Comparison of ENCODE assay signal across 8 cellular contexts in the genomic region with DNA sequence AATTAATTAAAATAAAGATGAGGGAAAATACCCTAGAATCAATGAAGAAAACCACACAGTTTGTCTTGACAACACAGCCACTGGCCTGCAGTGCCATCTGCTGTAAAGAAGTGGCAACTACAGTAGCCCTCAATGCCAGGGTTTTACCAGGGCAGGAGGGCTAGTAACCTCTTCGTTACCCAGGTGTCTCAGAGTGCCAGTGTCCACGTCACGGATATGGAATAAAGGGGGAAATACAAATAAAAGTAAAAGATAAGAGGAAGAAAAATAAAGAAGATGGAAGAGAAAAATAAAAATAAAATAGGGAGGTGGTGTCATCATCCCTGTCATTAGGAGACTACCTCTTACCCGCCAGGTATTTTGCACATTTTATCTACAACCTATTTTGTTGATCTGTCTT. TPM values are rescaled to one million over a fixed set of nuclear protein-coding genes. Genes with fewer than 3 reads are reported as not detected.
DNase-seq lines count a peak whose midpoint lies in the region; ATAC-seq and TF ChIP-seq lines count a peak whose summit lies in the region.

No MANE protein-coding gene starts in this region.

- H3K4me3 ChIP-seq in dorsolateral prefrontal cortex (peak overlapping the region in 46 of 59 donors; percentile 0 to 53 (median 25)), lung (no peak overlapping the region)

- H3K56ac ChIP-seq in H9 (ENCODE audit: insufficient read length, low read depth, low read length) = no peak overlapping the region

- no peak overlapping the region for H3K4ac ChIP-seq in H9 (ENCODE audit: low read depth, low read length)

- no peaks in the 10 kb centered on the region for H4K20me1 ChIP-seq in H9 (ENCODE audit: control insufficient read depth, insufficient read depth, insufficient read length)

- no peaks in the 10 kb centered on the region for H3K79me1 ChIP-seq in H9 (ENCODE audit: insufficient read depth, low read depth, low read length, poor library complexity, severe bottlenecking)

- H3K27me3 Mint-ChIP-seq in H9 (ENCODE audit: low read depth) = no peaks in the 10 kb centered on the region

- H3K4me1 Mint-ChIP-seq in H9 = peaks cover 40 to 48% of the 10 kb centered on the region in 2 experiments

- no peak overlapping the region for H3K4me3 Mint-ChIP-seq in H9

- H4K8ac ChIP-seq in H9 (replicated peaks; ENCODE audit: insufficient read length, low read depth, low read length) = no peak overlapping the region

- H3K4me2 ChIP-seq in H9 (ENCODE audit: insufficient read depth, insufficient read length, low read length) = no peak overlapping the region

- H2BK15ac ChIP-seq in H9 (ENCODE audit: low read depth, low read length) = no peak overlapping the region

- H3K4me1 ChIP-seq in H9 (ENCODE audit: insufficient read depth, low read length) (no peaks in the 10 kb centered on the region), lung (ENCODE audit: control insufficient read depth in 2 of 2, insufficient read depth in 2 of 2, low read length in 2 of 2) (peaks cover 0 to 3% of the 10 kb centered on the region in 2 donors)

- H3K36me3 Mint-ChIP-seq in H9 (ENCODE audit: insufficient read depth in 1 of 3, low read depth in 3 of 3) = no peaks in the 10 kb centered on the region; a peak in 1 of 7 replicates

- no peaks in the 10 kb centered on the region for H3K9me3 ChIP-seq in H9 (ENCODE audit: control insufficient read depth, low read depth, low read length)
- no peaks in the 10 kb centered on the region for H3K9me3 ChIP-seq in lung (ENCODE audit: control insufficient read depth in 2 of 2, insufficient read depth in 1 of 2, low read length in 1 of 2)

- H3K23me2 ChIP-seq in H9 (ENCODE audit: insufficient read length, low read depth, low read length, poor library complexity, severe bottlenecking) = no peaks in the 10 kb centered on the region

- no peak overlapping the region for H2BK120ac ChIP-seq in H9 (ENCODE audit: low read depth, low read length, poor library complexity, severe bottlenecking)

- no peaks in the 10 kb centered on the region for H3K36me3 ChIP-seq in lung (ENCODE audit: control insufficient read depth in 2 of 2, insufficient read depth in 2 of 2, low read length in 2 of 2)

- H3K27ac ChIP-seq in H9 (ENCODE audit: insufficient read length, low read depth, low read length) = no peak overlapping the region
- peak overlapping the region in 3 of 59 donors; percentile 6 to 91 (median 91) for H3K27ac ChIP-seq in dorsolateral prefrontal cortex
- H3K27ac ChIP-seq in lung (ENCODE audit: low read depth in 1 of 2, low read length in 1 of 2) = no peak overlapping the region

- no peak overlapping the region for H3K23ac ChIP-seq in H9 (ENCODE audit: insufficient read length, low read depth, low read length)

- intact Hi-C loops in dorsolateral prefrontal cortex (cut with DNase I) = loop anchor here (2.0 to 10.0 kb wide), 5 partner anchors 204 to 761 kb away; no protein-coding TSS in a partner anchor

- no peaks in the 10 kb centered on the region for H3K79me2 ChIP-seq in H9 (ENCODE audit: insufficient read depth, low read length)

- no peak overlapping the region for H2AFZ ChIP-seq in H9 (ENCODE audit: low read length)

- H3K18ac ChIP-seq in H9 (ENCODE audit: insufficient read length, low read depth, low read length) = no peak overlapping the region

- no peak overlapping the region for H3K9ac ChIP-seq in H9 (ENCODE audit: extremely low read depth, insufficient read length, low read length)

- H3K14ac ChIP-seq in H9 (ENCODE audit: insufficient read depth, low read length) = no peak overlapping the region

- H2BK12ac ChIP-seq in H9 (ENCODE audit: insufficient read length, low read depth, low read length) = no peak overlapping the region

- no peak overlapping the region for H2BK20ac ChIP-seq in H9 (ENCODE audit: low read depth, low read length, poor library complexity, severe bottlenecking)

- H2BK5ac ChIP-seq in H9 (ENCODE audit: insufficient read length, low read length) = no peak overlapping the region

- H4K5ac ChIP-seq in H9 (ENCODE audit: insufficient read length, low read depth, low read length) = no peak overlapping the region

- no peaks in the 10 kb centered on the region for H3K27me3 ChIP-seq in H9 (ENCODE audit: insufficient read depth, low read length)
- H3K27me3 ChIP-seq in dorsolateral prefrontal cortex = no peaks in the 10 kb centered on the region
- H3K27me3 ChIP-seq in lung (ENCODE audit: control insufficient read depth, insufficient read depth) = no peaks in the 10 kb centered on the region

- H3K9me3 Mint-ChIP-seq in H9 = no peaks in the 10 kb centered on the region

- H3K27ac Mint-ChIP-seq in H9 = no peak overlapping the region

- TF ChIP-seq CTCF in H9 (conservative IDR thresholded peaks at IDR 0.05) = peak; percentile 99
- peak; percentile 94 to 100 (median 99) for TF ChIP-seq CTCF in dorsolateral prefrontal cortex (IDR thresholded peaks at IDR 0.05 in 54 of 56, conservative IDR thresholded peaks at IDR 0.05 in 2 of 56; ENCODE audit: low read depth in 1 of 56, partially characterized antibody in 56 of 56)
- peak; percentile 85 for TF ChIP-seq CTCF in lung (IDR thresholded peaks at IDR 0.05; ENCODE audit: control extremely low read depth, extremely low read depth)

- H3T11ph ChIP-seq in H9 (ENCODE audit: low read length) = no peak overlapping the region

- WGBS in H9 (ENCODE audit: extremely low coverage, insufficient read length, low lambda C conversion rate) = no CpG with 5 or more reads among the region's 4 CpGs
- 21 to 22% methylated on average over 4 of the region's 4 CpGs for WGBS in lung, 2 donors

- no peak overlapping the region for H2AK5ac ChIP-seq in H9 (ENCODE audit: insufficient read length, low read length)

- ATAC-seq in lung (ENCODE audit: insufficient read depth, low FRiP score) (no peak), GM21786 (IDR thresholded peaks at IDR 0.05; ENCODE audit: unreplicated experiment) (no peak)

- H4K91ac ChIP-seq in H9 (ENCODE audit: insufficient read length, low read depth, low read length) = no peak overlapping the region

- DNase-seq in ELR (ENCODE audit: low read depth) = peak; percentile 73
- DNase-seq in H9 = peak; percentile 57
- peak; percentile 39 for DNase-seq in NCI-H2171 treated with DMSO at 0.1 percent for 48 hours (lab: John Stamatoyannopoulos, UW)
- DNase-seq in activated CD4-positive, alpha-beta T cell treated with anti-CD3 and anti-CD28 coated beads for 4 hours = peak; percentile 32 to 40
- peak in 8 of 10 donors; percentile 37 to 72 (median 62) for DNase-seq in dorsolateral prefrontal cortex
- peak; percentile 62 for DNase-seq in lung (ENCODE audit: low spot score)
- DNase-seq in stimulated activated CD8-positive, alpha-beta memory T cell treated with anti-CD3 and anti-CD28 coated beads, Interleukin-4, amount 100 ng/mL, for 48 hours = peak; percentile 62

RNA-seq across cellular contexts. Expression of a gene that starts 14.2 kb away (rescaled TPM):
- 4.8 and 5.5 TPM in 2 replicates for total RNA-seq in H9 (2021)
- total RNA-seq in dorsolateral prefrontal cortex = 10 to 100 TPM in 51 of 120 experiments, 1 to 10 TPM in 69; 3.1 to 27.1 (median 9.2) TPM
- 10 to 100 TPM; 13.8 to 31.8 TPM for total RNA-seq in lung
- 1 to 10 TPM; 9.3 to 9.4 TPM for polyA plus RNA-seq in lung
